8 cellular contexts compared by ENCODE assay signal in the genomic region with DNA sequence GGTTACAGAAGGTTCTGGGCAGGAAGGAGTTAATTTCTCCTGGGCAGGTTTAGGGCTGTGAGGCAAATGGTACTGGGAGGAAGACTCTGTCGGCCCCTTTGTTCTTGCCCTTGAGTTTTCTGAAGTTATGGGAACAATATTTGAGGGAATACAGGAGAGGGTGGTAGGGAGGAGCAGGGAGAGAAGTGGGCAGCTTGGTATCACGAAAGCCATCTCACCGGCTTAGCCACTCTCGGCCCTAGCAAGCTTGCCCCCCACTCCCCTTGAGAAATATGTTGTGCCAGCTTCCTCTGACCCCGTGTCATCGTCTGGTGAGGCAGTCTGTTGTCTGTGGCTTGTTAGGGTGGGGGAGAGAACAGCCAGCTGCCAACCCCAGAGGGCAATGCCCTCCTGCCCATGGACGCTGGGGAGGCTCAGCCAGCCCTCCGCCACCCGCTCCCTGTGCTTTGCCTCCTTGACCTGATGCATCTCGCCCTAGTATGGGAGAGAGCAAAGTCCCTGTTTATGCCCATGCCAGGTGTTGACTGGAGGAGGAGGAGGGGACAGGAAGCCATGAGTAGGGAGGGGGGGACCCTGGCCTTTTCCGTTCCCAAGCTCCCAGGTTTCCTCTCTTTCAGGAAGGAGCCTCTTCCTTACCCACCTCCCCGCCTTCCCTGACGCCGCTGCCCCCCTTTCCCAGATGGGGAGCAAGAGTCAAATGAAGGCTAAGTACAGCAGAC. TPM values are rescaled to one million over a fixed set of nuclear protein-coding genes. Genes with fewer than 3 reads are reported as not detected.
A peak's percentile ranks its signal among the peaks of the same experiment; 100 is the strongest.
DNase-seq lines count a peak whose midpoint lies in the region; ATAC-seq and TF ChIP-seq lines count a peak whose summit lies in the region.

No MANE protein-coding gene starts in this region.

- no peaks in the 10 kb centered on the region for H3K36me3 ChIP-seq in iPS-15b (ENCODE audit: control insufficient read depth, insufficient read depth, low read length)
- peaks cover 0 to 9% of the 10 kb centered on the region in 2 donors for H3K36me3 ChIP-seq in gastrocnemius medialis

- peak; percentile 23 to 25 for TF ChIP-seq POLR2A in gastrocnemius medialis (IDR thresholded peaks at IDR 0.05)

- H3K4me3 ChIP-seq in iPS-15b (ENCODE audit: low read depth, low read length), result peak overlapping the region; percentile 87
- H3K4me3 ChIP-seq in gastrocnemius medialis, result peak overlapping the region; percentile 64 to 88 (median 74)

- peak overlapping the region; percentile 73 for H3K4me3 Mint-ChIP-seq in activated naive CD8-positive, alpha-beta T cell treated with anti-CD3 and anti-CD28 coated beads, Interleukin-2, amount 50 U/mL, for 24 hours

- H3K9me3 ChIP-seq in iPS-15b (ENCODE audit: control insufficient read depth, insufficient read depth, low read length) (no peaks in the 10 kb centered on the region), gastrocnemius medialis (no peaks in the 10 kb centered on the region)

- peaks cover 29% of the 10 kb centered on the region for H3K4me1 Mint-ChIP-seq in activated naive CD8-positive, alpha-beta T cell treated with anti-CD3 and anti-CD28 coated beads, Interleukin-2, amount 50 U/mL, for 24 hours

- no peaks in the 10 kb centered on the region for H3K9me3 Mint-ChIP-seq in activated naive CD8-positive, alpha-beta T cell treated with anti-CD3 and anti-CD28 coated beads, Interleukin-2, amount 50 U/mL, for 24 hours

- intact Hi-C loops in gastrocnemius medialis (cut with DNase I; ENCODE audit: low total_unique reads), result no loop called here

- H3K27me3 ChIP-seq in iPS-15b (ENCODE audit: control insufficient read depth, insufficient read depth, low read length), result peaks cover 64% of the 10 kb centered on the region
- peaks cover 14 to 43% (median 34%) of the 10 kb centered on the region in 3 donors for H3K27me3 ChIP-seq in gastrocnemius medialis

- peak overlapping the region; percentile 43 for H3K27ac Mint-ChIP-seq in activated naive CD8-positive, alpha-beta T cell treated with anti-CD3 and anti-CD28 coated beads, Interleukin-2, amount 50 U/mL, for 24 hours

- no peaks in the 10 kb centered on the region for H3K36me3 Mint-ChIP-seq in activated naive CD8-positive, alpha-beta T cell treated with anti-CD3 and anti-CD28 coated beads, Interleukin-2, amount 50 U/mL, for 24 hours (ENCODE audit: low read depth)

- no peak overlapping the region for H3K9ac ChIP-seq in iPS-15b (ENCODE audit: low read depth, low read length)

- TF ChIP-seq CTCF in gastrocnemius medialis (IDR thresholded peaks at IDR 0.05 in 4 of 5, conservative IDR thresholded peaks at IDR 0.05 in 1 of 5), result no peak

- DNase-seq in HuH-7 (ENCODE audit: low spot score) (peak; percentile 49), gastrocnemius medialis (no peak), NCI-H2227 treated with DMSO at 0.1 percent for 48 hours (lab: John Stamatoyannopoulos, UW) (no peak)
- no peak for DNase-seq in activated naive CD8-positive, alpha-beta T cell treated with anti-CD3 and anti-CD28 coated beads, Interleukin-2, amount 50 U/mL, for 24 hours

- ATAC-seq in activated naive CD8-positive, alpha-beta T cell treated with anti-CD3 and anti-CD28 coated beads, Interleukin-2, amount 50 U/mL, for 24 hours, result no peak
- ATAC-seq in gastrocnemius medialis (peak; percentile 17 to 22), HG02852 (IDR thresholded peaks at IDR 0.05; ENCODE audit: unreplicated experiment) (no peak), HG02571 (IDR thresholded peaks at IDR 0.05; ENCODE audit: unreplicated experiment) (no peak), HG03442 (IDR thresholded peaks at IDR 0.05; ENCODE audit: unreplicated experiment) (no peak)

- in situ Hi-C loops in gastrocnemius medialis (cut with MboI; ENCODE audit: low sequenced_read_pairs in 4 of 4), result no loop called here

- H3K4me1 ChIP-seq in iPS-15b (ENCODE audit: control insufficient read depth, insufficient read depth, low read length), result peaks cover 32% of the 10 kb centered on the region
- H3K4me1 ChIP-seq in gastrocnemius medialis, result peaks cover 26 to 52% of the 10 kb centered on the region in 2 donors

- H3K27ac ChIP-seq in gastrocnemius medialis, result peak overlapping the region; percentile 80 to 100 (median 88)

- H3K27me3 Mint-ChIP-seq in activated naive CD8-positive, alpha-beta T cell treated with anti-CD3 and anti-CD28 coated beads, Interleukin-2, amount 50 U/mL, for 24 hours, result peaks cover 19% of the 10 kb centered on the region

RNA-seq across cellular contexts. Expression of gene EFNA1, which starts 1.2 kb away (rescaled TPM):
- total RNA-seq in gastrocnemius medialis, result 10 to 100 TPM; 12.6 to 35.1 (median 14.4) TPM

RNA-seq across cellular contexts. Expression of gene SLC50A1, which starts 6.7 kb away (rescaled TPM):
- total RNA-seq in gastrocnemius medialis, result 10 to 100 TPM in 1 of 4 donors, 1 to 10 TPM in 3; 3.5 to 11.4 (median 8.2) TPM

RNA-seq across cellular contexts. Expression of gene DPM3, which starts 11.4 kb away (rescaled TPM):
- 10 to 100 TPM in 3 of 4 donors, 1 to 10 TPM in 1; 7.3 to 69.5 (median 57.9) TPM for total RNA-seq in gastrocnemius medialis

RNA-seq across cellular contexts. Expression of gene KRTCAP2, which starts 44.2 kb away (rescaled TPM):
- 100 to 1,000 TPM in 1 of 4 donors, 10 to 100 TPM in 3; 59.6 to 102 (median 91.6) TPM for total RNA-seq in gastrocnemius medialis

RNA-seq across cellular contexts. Expression of gene TRIM46, which starts 44.7 kb away (rescaled TPM):
- not detected for total RNA-seq in gastrocnemius medialis

Comparison
In these comparisons a context has a peak if more than half of its experiments do, and no peak if none do; other contexts are left out.
1. ATAC-seq: peak in gastrocnemius medialis (2 of 2); none in activated naive CD8-positive, alpha-beta T cell treated with anti-CD3 and anti-CD28 coated beads, Interleukin-2, amount 50 U/mL, for 24 hours (single experiment), HG02852 (single experiment), HG02571 (single experiment) and HG03442 (single experiment).